Comparison of ENCODE assay signal across 1 cellular context in the genomic region with DNA sequence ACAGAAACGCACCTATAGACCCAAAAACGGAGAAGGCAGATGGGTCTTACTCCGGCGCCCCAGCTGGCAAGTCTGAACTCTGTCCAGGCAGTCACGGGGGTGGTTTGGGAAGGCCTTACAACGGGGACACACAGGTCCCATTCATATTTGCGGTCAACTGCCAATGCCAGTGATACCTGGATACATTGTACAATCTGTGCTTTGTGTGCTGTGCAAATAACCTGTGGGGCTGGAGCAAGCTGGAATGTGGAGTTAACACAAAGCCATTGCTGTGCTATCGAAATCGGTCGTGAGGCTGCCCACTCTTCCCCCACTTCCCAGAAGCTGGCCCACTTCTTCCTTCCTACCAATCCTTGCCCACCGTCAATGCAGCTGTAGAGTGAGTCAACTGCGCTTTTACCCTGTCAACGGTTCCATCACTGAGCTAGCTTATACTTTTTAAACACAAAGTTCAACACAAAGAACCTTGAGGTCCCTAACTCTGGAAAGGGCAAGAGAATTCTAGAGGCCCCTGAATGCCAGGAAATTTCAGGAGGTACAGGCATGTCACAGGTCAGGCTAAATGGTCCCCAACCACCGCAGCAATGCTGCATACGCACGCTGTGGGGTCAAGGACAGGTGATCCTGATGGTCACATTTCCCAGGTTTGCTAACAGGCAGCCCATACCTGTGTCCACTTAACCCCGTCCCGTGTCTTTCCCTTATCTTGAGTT.
TF ChIP-seq lines count a peak whose summit lies in the region.

No MANE protein-coding gene starts in this region.

TF ChIP-seq in HepG2, 621 proteins besides CTCF, POLR2A, EP300 and RAD21 (continued from another document and continues in another):
- TF ChIP-seq, protein P1, sequence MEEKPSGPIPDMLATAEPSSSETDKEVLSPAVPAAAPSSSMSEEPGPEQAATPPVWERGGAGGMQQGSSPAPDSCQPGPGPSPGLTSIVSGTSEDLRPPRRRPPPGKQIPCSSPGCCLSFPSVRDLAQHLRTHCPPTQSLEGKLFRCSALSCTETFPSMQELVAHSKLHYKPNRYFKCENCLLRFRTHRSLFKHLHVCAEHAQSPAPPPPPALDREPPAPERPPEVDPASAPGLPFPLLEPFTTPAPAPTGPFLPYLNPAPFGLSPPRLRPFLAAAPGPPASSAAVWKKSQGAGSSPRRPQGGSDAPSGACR (CRISPR knock-in tag; IDR thresholded peaks at IDR 0.05), result peak; percentile 85; the same call in 1 of the 2 replicates
- TF ChIP-seq DNMT1 (CRISPR knock-in tag; IDR thresholded peaks at IDR 0.05), result 0 out of 2 replicates have a peak, but pooled peaks have one; percentile 20
- peak; percentile 81; the same call in 1 of the 2 replicates for TF ChIP-seq FOXJ3 (CRISPR knock-in tag; IDR thresholded peaks at IDR 0.05; ENCODE audit: borderline replicate concordance)
- TF ChIP-seq, protein P2, sequence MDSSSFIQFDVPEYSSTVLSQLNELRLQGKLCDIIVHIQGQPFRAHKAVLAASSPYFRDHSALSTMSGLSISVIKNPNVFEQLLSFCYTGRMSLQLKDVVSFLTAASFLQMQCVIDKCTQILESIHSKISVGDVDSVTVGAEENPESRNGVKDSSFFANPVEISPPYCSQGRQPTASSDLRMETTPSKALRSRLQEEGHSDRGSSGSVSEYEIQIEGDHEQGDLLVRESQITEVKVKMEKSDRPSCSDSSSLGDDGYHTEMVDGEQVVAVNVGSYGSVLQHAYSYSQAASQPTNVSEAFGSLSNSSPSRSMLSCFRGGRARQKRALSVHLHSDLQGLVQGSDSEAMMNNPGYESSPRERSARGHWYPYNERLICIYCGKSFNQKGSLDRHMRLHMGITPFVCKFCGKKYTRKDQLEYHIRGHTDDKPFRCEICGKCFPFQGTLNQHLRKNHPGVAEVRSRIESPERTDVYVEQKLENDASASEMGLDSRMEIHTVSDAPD (CRISPR knock-in tag; IDR thresholded peaks at IDR 0.05), result 0 out of 2 replicates have a peak, but pooled peaks have one; percentile 85
- TF ChIP-seq ZNF460 (CRISPR knock-in tag; IDR thresholded peaks at IDR 0.05; ENCODE audit: borderline replicate concordance), result no peak; the same call in 1 of the 2 replicates
- peak; percentile 83; the same call in 1 of the 2 replicates for TF ChIP-seq AKAP8 (CRISPR knock-in tag; IDR thresholded peaks at IDR 0.05)
- TF ChIP-seq, protein P3, sequence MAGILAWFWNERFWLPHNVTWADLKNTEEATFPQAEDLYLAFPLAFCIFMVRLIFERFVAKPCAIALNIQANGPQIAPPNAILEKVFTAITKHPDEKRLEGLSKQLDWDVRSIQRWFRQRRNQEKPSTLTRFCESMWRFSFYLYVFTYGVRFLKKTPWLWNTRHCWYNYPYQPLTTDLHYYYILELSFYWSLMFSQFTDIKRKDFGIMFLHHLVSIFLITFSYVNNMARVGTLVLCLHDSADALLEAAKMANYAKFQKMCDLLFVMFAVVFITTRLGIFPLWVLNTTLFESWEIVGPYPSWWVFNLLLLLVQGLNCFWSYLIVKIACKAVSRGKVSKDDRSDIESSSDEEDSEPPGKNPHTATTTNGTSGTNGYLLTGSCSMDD (CRISPR knock-in tag; IDR thresholded peaks at IDR 0.05), result no peak
- TF ChIP-seq, protein P4, sequence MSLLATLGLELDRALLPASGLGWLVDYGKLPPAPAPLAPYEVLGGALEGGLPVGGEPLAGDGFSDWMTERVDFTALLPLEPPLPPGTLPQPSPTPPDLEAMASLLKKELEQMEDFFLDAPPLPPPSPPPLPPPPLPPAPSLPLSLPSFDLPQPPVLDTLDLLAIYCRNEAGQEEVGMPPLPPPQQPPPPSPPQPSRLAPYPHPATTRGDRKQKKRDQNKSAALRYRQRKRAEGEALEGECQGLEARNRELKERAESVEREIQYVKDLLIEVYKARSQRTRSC (CRISPR knock-in tag; IDR thresholded peaks at IDR 0.05; ENCODE audit: low read depth), result no peak
- TF ChIP-seq ZFP36 (IDR thresholded peaks at IDR 0.05; ENCODE audit: borderline replicate concordance, low read depth, low read length, partially characterized antibody), result no peak
- TF ChIP-seq, protein P5, sequence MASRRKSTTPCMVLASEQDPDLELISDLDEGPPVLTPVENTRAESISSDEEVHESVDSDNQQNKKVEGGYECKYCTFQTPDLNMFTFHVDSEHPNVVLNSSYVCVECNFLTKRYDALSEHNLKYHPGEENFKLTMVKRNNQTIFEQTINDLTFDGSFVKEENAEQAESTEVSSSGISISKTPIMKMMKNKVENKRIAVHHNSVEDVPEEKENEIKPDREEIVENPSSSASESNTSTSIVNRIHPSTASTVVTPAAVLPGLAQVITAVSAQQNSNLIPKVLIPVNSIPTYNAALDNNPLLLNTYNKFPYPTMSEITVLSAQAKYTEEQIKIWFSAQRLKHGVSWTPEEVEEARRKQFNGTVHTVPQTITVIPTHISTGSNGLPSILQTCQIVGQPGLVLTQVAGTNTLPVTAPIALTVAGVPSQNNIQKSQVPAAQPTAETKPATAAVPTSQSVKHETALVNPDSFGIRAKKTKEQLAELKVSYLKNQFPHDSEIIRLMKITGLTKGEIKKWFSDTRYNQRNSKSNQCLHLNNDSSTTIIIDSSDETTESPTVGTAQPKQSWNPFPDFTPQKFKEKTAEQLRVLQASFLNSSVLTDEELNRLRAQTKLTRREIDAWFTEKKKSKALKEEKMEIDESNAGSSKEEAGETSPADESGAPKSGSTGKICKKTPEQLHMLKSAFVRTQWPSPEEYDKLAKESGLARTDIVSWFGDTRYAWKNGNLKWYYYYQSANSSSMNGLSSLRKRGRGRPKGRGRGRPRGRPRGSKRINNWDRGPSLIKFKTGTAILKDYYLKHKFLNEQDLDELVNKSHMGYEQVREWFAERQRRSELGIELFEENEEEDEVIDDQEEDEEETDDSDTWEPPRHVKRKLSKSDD (CRISPR knock-in tag; IDR thresholded peaks at IDR 0.05; ENCODE audit: low read depth), result peak; percentile 85; the same call in 1 of the 2 replicates
- TF ChIP-seq CCAR2 (optimal IDR thresholded peaks at IDR 0.05; ENCODE audit: low read depth, low read length), result no peak
- TF ChIP-seq ZNF230 (CRISPR knock-in tag; IDR thresholded peaks at IDR 0.05), result no peak
- no peak for TF ChIP-seq NR1H2 (CRISPR knock-in tag; IDR thresholded peaks at IDR 0.05; ENCODE audit: borderline replicate concordance, low read depth)
- TF ChIP-seq ZKSCAN5 (CRISPR knock-in tag; IDR thresholded peaks at IDR 0.05), result no peak
- no peak for TF ChIP-seq NFIB (CRISPR knock-in tag; IDR thresholded peaks at IDR 0.05; ENCODE audit: borderline replicate concordance)
- TF ChIP-seq ZSCAN12 (CRISPR knock-in tag; IDR thresholded peaks at IDR 0.05), result no peak
- peak; percentile 44 for TF ChIP-seq U2AF1 (optimal IDR thresholded peaks at IDR 0.05; ENCODE audit: low read depth, low read length)
- TF ChIP-seq ZNF205 (CRISPR knock-in tag; IDR thresholded peaks at IDR 0.05), result 0 out of 2 replicates have a peak, but pooled peaks have one; percentile 9
- TF ChIP-seq ZNF124 (CRISPR knock-in tag; IDR thresholded peaks at IDR 0.05), result 0 out of 2 replicates have a peak, but pooled peaks have one; percentile 26
- TF ChIP-seq ZNF333 (CRISPR knock-in tag; IDR thresholded peaks at IDR 0.05; ENCODE audit: borderline replicate concordance), result no peak
- no peak for TF ChIP-seq ZNF616 (CRISPR knock-in tag; IDR thresholded peaks at IDR 0.05; ENCODE audit: low read depth)
- TF ChIP-seq CREM (IDR thresholded peaks at IDR 0.05), result peak; percentile 84
- TF ChIP-seq CREM (CRISPR knock-in tag; IDR thresholded peaks at IDR 0.05), result no peak
- TF ChIP-seq GATA4 (IDR thresholded peaks at IDR 0.05; ENCODE audit: borderline replicate concordance, low read depth), result peak; percentile 53
- no peak; the same call in 1 of the 2 replicates for TF ChIP-seq NCOA5 (CRISPR knock-in tag; IDR thresholded peaks at IDR 0.05)
- no peak for TF ChIP-seq ZNF510 (CRISPR knock-in tag; IDR thresholded peaks at IDR 0.05; ENCODE audit: low read depth)
- TF ChIP-seq SP5 (CRISPR knock-in tag; IDR thresholded peaks at IDR 0.05; ENCODE audit: borderline replicate concordance, low read depth), result peak; percentile 42; the same call in 1 of the 2 replicates
- peak; percentile 92 for TF ChIP-seq NR2C2 (CRISPR knock-in tag; IDR thresholded peaks at IDR 0.05; ENCODE audit: borderline replicate concordance)
- TF ChIP-seq NPAS2 (CRISPR knock-in tag; IDR thresholded peaks at IDR 0.05; ENCODE audit: borderline replicate concordance), result no peak
- no peak for TF ChIP-seq FLYWCH1 (CRISPR knock-in tag; IDR thresholded peaks at IDR 0.05)
- TF ChIP-seq SIX4 (CRISPR knock-in tag; IDR thresholded peaks at IDR 0.05), result no peak
- TF ChIP-seq HOXA5 (CRISPR knock-in tag; IDR thresholded peaks at IDR 0.05), result peak; percentile 48; the same call in 1 of the 2 replicates
- TF ChIP-seq ATF7 (IDR thresholded peaks at IDR 0.05), result no peak
- TF ChIP-seq ATF7 (CRISPR knock-in tag; IDR thresholded peaks at IDR 0.05), result no peak; the same call in 1 of the 2 replicates
- TF ChIP-seq NFKB2 (CRISPR knock-in tag; IDR thresholded peaks at IDR 0.05; ENCODE audit: borderline replicate concordance), result peak; percentile 57; the same call in 1 of the 2 replicates
- no peak for TF ChIP-seq TOE1 (CRISPR knock-in tag; IDR thresholded peaks at IDR 0.05)
- TF ChIP-seq SIN3A (IDR thresholded peaks at IDR 0.05; ENCODE audit: borderline replicate concordance, low read depth, low read length), result 0 out of 2 replicates have a peak, but pooled peaks have one; percentile 31
- TF ChIP-seq, protein P6, sequence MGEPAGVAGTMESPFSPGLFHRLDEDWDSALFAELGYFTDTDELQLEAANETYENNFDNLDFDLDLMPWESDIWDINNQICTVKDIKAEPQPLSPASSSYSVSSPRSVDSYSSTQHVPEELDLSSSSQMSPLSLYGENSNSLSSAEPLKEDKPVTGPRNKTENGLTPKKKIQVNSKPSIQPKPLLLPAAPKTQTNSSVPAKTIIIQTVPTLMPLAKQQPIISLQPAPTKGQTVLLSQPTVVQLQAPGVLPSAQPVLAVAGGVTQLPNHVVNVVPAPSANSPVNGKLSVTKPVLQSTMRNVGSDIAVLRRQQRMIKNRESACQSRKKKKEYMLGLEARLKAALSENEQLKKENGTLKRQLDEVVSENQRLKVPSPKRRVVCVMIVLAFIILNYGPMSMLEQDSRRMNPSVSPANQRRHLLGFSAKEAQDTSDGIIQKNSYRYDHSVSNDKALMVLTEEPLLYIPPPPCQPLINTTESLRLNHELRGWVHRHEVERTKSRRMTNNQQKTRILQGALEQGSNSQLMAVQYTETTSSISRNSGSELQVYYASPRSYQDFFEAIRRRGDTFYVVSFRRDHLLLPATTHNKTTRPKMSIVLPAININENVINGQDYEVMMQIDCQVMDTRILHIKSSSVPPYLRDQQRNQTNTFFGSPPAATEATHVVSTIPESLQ (CRISPR knock-in tag; conservative IDR thresholded peaks at IDR 0.05), result no peak
- TF ChIP-seq, protein P7, sequence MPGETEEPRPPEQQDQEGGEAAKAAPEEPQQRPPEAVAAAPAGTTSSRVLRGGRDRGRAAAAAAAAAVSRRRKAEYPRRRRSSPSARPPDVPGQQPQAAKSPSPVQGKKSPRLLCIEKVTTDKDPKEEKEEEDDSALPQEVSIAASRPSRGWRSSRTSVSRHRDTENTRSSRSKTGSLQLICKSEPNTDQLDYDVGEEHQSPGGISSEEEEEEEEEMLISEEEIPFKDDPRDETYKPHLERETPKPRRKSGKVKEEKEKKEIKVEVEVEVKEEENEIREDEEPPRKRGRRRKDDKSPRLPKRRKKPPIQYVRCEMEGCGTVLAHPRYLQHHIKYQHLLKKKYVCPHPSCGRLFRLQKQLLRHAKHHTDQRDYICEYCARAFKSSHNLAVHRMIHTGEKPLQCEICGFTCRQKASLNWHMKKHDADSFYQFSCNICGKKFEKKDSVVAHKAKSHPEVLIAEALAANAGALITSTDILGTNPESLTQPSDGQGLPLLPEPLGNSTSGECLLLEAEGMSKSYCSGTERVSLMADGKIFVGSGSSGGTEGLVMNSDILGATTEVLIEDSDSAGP (CRISPR knock-in tag; IDR thresholded peaks at IDR 0.05; ENCODE audit: borderline replicate concordance), result peak; percentile 89
- TF ChIP-seq BHLHE40 (IDR thresholded peaks at IDR 0.05; ENCODE audit: low read length), result peak; percentile 75
- TF ChIP-seq STAG1 (CRISPR knock-in tag; IDR thresholded peaks at IDR 0.05), result peak; percentile 31; the same call in 1 of the 2 replicates
- TF ChIP-seq, protein P8, sequence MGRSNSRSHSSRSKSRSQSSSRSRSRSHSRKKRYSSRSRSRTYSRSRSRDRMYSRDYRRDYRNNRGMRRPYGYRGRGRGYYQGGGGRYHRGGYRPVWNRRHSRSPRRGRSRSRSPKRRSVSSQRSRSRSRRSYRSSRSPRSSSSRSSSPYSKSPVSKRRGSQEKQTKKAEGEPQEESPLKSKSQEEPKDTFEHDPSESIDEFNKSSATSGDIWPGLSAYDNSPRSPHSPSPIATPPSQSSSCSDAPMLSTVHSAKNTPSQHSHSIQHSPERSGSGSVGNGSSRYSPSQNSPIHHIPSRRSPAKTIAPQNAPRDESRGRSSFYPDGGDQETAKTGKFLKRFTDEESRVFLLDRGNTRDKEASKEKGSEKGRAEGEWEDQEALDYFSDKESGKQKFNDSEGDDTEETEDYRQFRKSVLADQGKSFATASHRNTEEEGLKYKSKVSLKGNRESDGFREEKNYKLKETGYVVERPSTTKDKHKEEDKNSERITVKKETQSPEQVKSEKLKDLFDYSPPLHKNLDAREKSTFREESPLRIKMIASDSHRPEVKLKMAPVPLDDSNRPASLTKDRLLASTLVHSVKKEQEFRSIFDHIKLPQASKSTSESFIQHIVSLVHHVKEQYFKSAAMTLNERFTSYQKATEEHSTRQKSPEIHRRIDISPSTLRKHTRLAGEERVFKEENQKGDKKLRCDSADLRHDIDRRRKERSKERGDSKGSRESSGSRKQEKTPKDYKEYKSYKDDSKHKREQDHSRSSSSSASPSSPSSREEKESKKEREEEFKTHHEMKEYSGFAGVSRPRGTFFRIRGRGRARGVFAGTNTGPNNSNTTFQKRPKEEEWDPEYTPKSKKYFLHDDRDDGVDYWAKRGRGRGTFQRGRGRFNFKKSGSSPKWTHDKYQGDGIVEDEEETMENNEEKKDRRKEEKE (IDR thresholded peaks at IDR 0.05), result no peak
- no peak; the same call in 1 of the 2 replicates for TF ChIP-seq MIXL1 (CRISPR knock-in tag; IDR thresholded peaks at IDR 0.05)
- TF ChIP-seq, protein P9, sequence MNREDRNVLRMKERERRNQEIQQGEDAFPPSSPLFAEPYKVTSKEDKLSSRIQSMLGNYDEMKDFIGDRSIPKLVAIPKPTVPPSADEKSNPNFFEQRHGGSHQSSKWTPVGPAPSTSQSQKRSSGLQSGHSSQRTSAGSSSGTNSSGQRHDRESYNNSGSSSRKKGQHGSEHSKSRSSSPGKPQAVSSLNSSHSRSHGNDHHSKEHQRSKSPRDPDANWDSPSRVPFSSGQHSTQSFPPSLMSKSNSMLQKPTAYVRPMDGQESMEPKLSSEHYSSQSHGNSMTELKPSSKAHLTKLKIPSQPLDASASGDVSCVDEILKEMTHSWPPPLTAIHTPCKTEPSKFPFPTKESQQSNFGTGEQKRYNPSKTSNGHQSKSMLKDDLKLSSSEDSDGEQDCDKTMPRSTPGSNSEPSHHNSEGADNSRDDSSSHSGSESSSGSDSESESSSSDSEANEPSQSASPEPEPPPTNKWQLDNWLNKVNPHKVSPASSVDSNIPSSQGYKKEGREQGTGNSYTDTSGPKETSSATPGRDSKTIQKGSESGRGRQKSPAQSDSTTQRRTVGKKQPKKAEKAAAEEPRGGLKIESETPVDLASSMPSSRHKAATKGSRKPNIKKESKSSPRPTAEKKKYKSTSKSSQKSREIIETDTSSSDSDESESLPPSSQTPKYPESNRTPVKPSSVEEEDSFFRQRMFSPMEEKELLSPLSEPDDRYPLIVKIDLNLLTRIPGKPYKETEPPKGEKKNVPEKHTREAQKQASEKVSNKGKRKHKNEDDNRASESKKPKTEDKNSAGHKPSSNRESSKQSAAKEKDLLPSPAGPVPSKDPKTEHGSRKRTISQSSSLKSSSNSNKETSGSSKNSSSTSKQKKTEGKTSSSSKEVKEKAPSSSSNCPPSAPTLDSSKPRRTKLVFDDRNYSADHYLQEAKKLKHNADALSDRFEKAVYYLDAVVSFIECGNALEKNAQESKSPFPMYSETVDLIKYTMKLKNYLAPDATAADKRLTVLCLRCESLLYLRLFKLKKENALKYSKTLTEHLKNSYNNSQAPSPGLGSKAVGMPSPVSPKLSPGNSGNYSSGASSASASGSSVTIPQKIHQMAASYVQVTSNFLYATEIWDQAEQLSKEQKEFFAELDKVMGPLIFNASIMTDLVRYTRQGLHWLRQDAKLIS (CRISPR knock-in tag; IDR thresholded peaks at IDR 0.05), result no peak
